8 cellular contexts compared by ENCODE assay signal in genomic region chr14:92456215-92457017, GRCh38. TPM values are rescaled to one million over a fixed set of nuclear protein-coding genes. Genes with fewer than 3 reads are reported as not detected.
A peak's percentile ranks its signal among the peaks of the same experiment; 100 is the strongest.
DNase-seq lines count a peak whose midpoint lies in the region; ATAC-seq and TF ChIP-seq lines count a peak whose summit lies in the region.

No MANE protein-coding gene starts in this region.

- H3K27ac ChIP-seq in CD4-positive, alpha-beta memory T cell (ENCODE audit: low read depth, low read length) = no peak overlapping the region

- H3K4me3 ChIP-seq in HFF-Myc (replicated peaks; ENCODE audit: low read depth, low read length) = no peak overlapping the region
- no peak overlapping the region for H3K4me3 ChIP-seq in CD4-positive, alpha-beta memory T cell (ENCODE audit: low read length in 2 of 2)

- H3K4me1 Mint-ChIP-seq in memory B cell = peaks cover 2% of the 10 kb centered on the region
- peaks cover 0 to 5% (median 2%) of the 10 kb centered on the region in 4 donors for H3K4me1 Mint-ChIP-seq in CD4-positive, alpha-beta memory T cell

- peak; percentile 69 for DNase-seq in EL
- no peak for DNase-seq in HFF-Myc (ENCODE audit: extremely low read depth, low read depth)
- peak; percentile 77 for DNase-seq in RKO (ENCODE audit: low spot score)
- DNase-seq in ecto neural progenitor cell (ENCODE audit: low spot score) = peak; percentile 69
- DNase-seq in memory B cell (ENCODE audit: low spot score in 2 of 2) = peak in 1 of 2 donors; percentile 28
- DNase-seq in CD4-positive, alpha-beta memory T cell = no peak
- no peak for DNase-seq in activated naive CD4-positive, alpha-beta T cell treated with Interleukin-2 at 50 U/mL for 16 hours
- DNase-seq in activated CD4-positive, alpha-beta T cell treated with anti-CD3 and anti-CD28 coated beads, Interleukin-2, amount 50 U/mL, for 48 hours = no peak

- peak; percentile 62 for ATAC-seq in memory B cell (ENCODE audit: low read depth)

- H3K4me3 Mint-ChIP-seq in memory B cell = no peak overlapping the region
- no peak overlapping the region for H3K4me3 Mint-ChIP-seq in CD4-positive, alpha-beta memory T cell

- intact Hi-C loops in CD4-positive, alpha-beta memory T cell (cut with micrococcal nuclease) = no loop called here

- no peaks in the 10 kb centered on the region for H3K27me3 ChIP-seq in CD4-positive, alpha-beta memory T cell (ENCODE audit: insufficient read depth, low read length)

- no peaks in the 10 kb centered on the region for H3K9me3 Mint-ChIP-seq in memory B cell
- H3K9me3 Mint-ChIP-seq in CD4-positive, alpha-beta memory T cell = no peaks in the 10 kb centered on the region

- TF ChIP-seq CTCF in HFF-Myc (IDR thresholded peaks at IDR 0.05; ENCODE audit: low read depth, low read length, missing control alignments) = peak; percentile 77

- no peaks in the 10 kb centered on the region for H3K4me1 ChIP-seq in CD4-positive, alpha-beta memory T cell (ENCODE audit: insufficient read depth, low read length)

- H3K9me3 ChIP-seq in CD4-positive, alpha-beta memory T cell (ENCODE audit: control insufficient read depth in 1 of 2, low read length in 2 of 2) = no peaks in the 10 kb centered on the region

- POLR2A ChIA-PET in CD4-positive, alpha-beta memory T cell (lab: Charles Lee; ENCODE audit: partially characterized antibody) = no interaction called here

- CTCF ChIA-PET in CD4-positive, alpha-beta memory T cell (lab: Charles Lee; ENCODE audit: partially characterized antibody) = no interaction called here

- no peak overlapping the region for H3K27ac Mint-ChIP-seq in memory B cell
- no peak overlapping the region for H3K27ac Mint-ChIP-seq in CD4-positive, alpha-beta memory T cell

- H3K36me3 Mint-ChIP-seq in memory B cell = no peaks in the 10 kb centered on the region
- no peaks in the 10 kb centered on the region for H3K36me3 Mint-ChIP-seq in CD4-positive, alpha-beta memory T cell

- no peaks in the 10 kb centered on the region for H3K36me3 ChIP-seq in CD4-positive, alpha-beta memory T cell (ENCODE audit: insufficient read depth, low read length)

- H3K27me3 Mint-ChIP-seq in memory B cell = peaks cover 5% of the 10 kb centered on the region
- H3K27me3 Mint-ChIP-seq in CD4-positive, alpha-beta memory T cell = no peaks in the 10 kb centered on the region

RNA-seq across cellular contexts. Expression of gene RIN3, which starts 57.2 kb away (rescaled TPM):
- 10 to 100 TPM; 66.9 to 74.9 TPM for total RNA-seq in CD4-positive, alpha-beta memory T cell
- 10 to 100 TPM in 1 of 2 donors, 1 to 10 TPM in 1; 4.0 to 25.0 TPM for polyA plus RNA-seq in CD4-positive, alpha-beta memory T cell

Comparison
In these comparisons a context has a peak if more than half of its experiments do, and no peak if none do; other contexts are left out.
1. DNase-seq: peak in EL (single experiment), RKO (single experiment) and ecto neural progenitor cell (single experiment); none in HFF-Myc (single experiment), CD4-positive, alpha-beta memory T cell (0 of 5), activated naive CD4-positive, alpha-beta T cell treated with Interleukin-2 at 50 U/mL for 16 hours (single experiment) and activated CD4-positive, alpha-beta T cell treated with anti-CD3 and anti-CD28 coated beads, Interleukin-2, amount 50 U/mL, for 48 hours (0 of 2).